14 cellular contexts compared by ENCODE assay signal in the genomic region with DNA sequence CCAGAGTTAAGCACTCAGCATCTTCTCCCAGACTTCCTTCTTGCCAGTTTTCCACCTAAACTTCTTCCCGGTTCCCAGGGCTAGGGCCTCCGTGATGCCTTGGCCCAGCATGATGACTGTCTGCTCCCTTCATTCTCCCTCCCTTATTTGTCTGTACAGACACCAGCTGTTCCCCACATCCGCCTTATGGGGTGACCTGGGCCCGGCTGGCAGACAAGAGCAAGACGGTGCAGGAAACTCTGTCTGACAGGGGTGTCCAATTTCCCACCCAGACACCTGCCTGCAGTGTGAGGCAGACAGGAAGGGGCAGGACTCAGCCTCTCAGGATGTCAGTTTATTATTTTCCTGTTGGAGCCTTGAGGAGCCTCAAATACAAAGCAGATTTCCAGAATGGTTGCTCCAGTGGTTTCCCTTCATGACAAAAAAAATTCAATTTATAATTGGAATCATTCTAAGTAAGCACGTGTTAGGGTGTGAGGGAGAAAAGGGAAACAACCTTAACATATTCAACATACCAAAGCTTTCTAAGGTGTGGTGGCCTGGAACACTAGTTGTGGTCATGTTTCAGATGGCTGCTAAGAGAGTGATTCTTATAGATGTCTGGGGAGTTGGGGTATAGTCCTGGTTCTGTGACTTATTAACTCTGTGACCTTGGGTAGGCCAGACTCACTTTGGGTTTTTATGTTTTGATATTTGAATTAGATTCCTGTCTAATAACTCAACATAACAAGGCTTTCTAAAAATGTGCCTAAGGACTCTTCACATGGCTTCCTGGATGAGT.
A peak's percentile ranks its signal among the peaks of the same experiment; 100 is the strongest.
DNase-seq lines count a peak whose midpoint lies in the region; ATAC-seq lines count a peak whose summit lies in the region.
"Had no signal": no experiment of that assay in that cellular context is flagged by ENCODE, and none has a peak within 500 bp of the region (broad histone marks: within the 10 kb centered on the region; RNA-seq: fewer than 3 reads in every experiment).

No MANE protein-coding gene starts in this region.

- ATAC-seq in GM19452 (IDR thresholded peaks at IDR 0.05; ENCODE audit: unreplicated experiment) (peak; percentile 69), HG02970 (IDR thresholded peaks at IDR 0.05; ENCODE audit: low FRiP score, unreplicated experiment) (peak; percentile 52)
- ATAC-seq: left lobe of liver; stimulated activated naive CD8-positive, alpha-beta T cell treated with anti-CD3 and anti-CD28 coated beads, Interleukin-15, Interleukin-2, amounts not matched to agents 100 U/mL and 50 U/mL, for 24 hours had no signal

- peak; percentile 73 for DNase-seq in NCI-H2171 (lab: John Stamatoyannopoulos, UW)
- peak; percentile 97 for DNase-seq in renal cortical epithelial cell (ENCODE audit: low read depth)
- no peak for DNase-seq in COLO668 (lab: John Stamatoyannopoulos, UW; ENCODE audit: unreplicated experiment)
- no peak for DNase-seq in stimulated activated CD4-positive, alpha-beta T cell treated with anti-CD3 and anti-CD28 coated beads, Interleukin-12 subunit alpha, Interleukin-12 subunit beta, amount 100 ng/mL, for 4 hours
- no peak for DNase-seq in retina
- DNase-seq in pons (ENCODE audit: low spot score), result no peak
- DNase-seq: activated naive CD8-positive, alpha-beta T cell treated with anti-CD3 and anti-CD28 coated beads, Interleukin-2, amount 10 ng/mL, durations not matched to agents 7 days and 5 days; Calu3; NCI-H1694; nucleus accumbens; stimulated activated naive CD8-positive, alpha-beta T cell treated with anti-CD3 and anti-CD28 coated beads, Interleukin-15, Interleukin-2, amounts not matched to agents 100 U/mL and 50 U/mL, for 24 hours had no signal

Comparison
In these comparisons a context has a peak if more than half of its experiments do, and no peak if none do; other contexts are left out.
1. DNase-seq: peak in NCI-H2171 (single experiment) and renal cortical epithelial cell (single experiment); none in COLO668 (single experiment), stimulated activated CD4-positive, alpha-beta T cell treated with anti-CD3 and anti-CD28 coated beads, Interleukin-12 subunit alpha, Interleukin-12 subunit beta, amount 100 ng/mL, for 4 hours (single experiment), retina (single experiment) and pons (single experiment).